In the genomic region with DNA sequence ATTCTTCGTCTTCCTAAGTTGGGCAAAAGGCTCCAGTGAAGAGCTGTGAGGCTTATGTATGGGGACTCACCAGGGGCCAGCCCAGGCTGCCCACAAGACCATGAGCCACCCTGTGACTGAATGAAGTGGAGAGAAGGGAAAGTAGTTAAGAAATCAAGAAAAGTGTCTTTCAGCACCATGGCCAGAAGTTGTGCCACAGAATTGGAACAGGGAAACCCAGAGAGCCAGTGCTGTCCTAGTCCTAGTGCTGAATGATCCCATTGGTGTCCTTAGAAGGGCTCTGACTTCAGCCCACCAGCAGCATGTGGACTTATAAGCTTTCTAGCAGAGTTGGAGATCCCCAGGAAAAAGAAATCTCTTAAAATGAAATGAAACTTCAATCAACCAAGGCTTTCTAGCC, we compare ENCODE assay signal across 8 cellular contexts. TPM values are rescaled to one million over a fixed set of nuclear protein-coding genes. Genes with fewer than 3 reads are reported as not detected.
DNase-seq lines count a peak whose midpoint lies in the region; TF ChIP-seq lines count a peak whose summit lies in the region.
"Had no signal": no experiment of that assay in that cellular context is flagged by ENCODE, and none has a peak within 500 bp of the region (broad histone marks: within the 10 kb centered on the region; RNA-seq: fewer than 3 reads in every experiment).

No MANE protein-coding gene starts in this region.

- no peaks in the 10 kb centered on the region for H4K20me1 ChIP-seq in fibroblast of lung (ENCODE audit: control insufficient read depth, extremely low read depth, insufficient read depth, low read length)

- peaks cover 3% of the 10 kb centered on the region for H3K4me1 ChIP-seq in fibroblast of lung (ENCODE audit: control insufficient read depth, extremely low read depth, insufficient read depth, low read length)
- no peaks in the 10 kb centered on the region for H3K4me1 ChIP-seq in effector memory CD4-positive, alpha-beta T cell (ENCODE audit: control insufficient read depth, insufficient read depth, low read length, poor library complexity, severe bottlenecking)

- DNase-seq in HK-2 (ENCODE audit: unreplicated experiment) (peak; percentile 20), RPMI7951 (ENCODE audit: low read depth) (peak; percentile 53), fibroblast of lung (ENCODE audit: low read depth in 2 of 2) (peak; percentile 69 to 70), progenitor cell of endocrine pancreas (ENCODE audit: low spot score, unreplicated experiment) (peak; percentile 28), GM10248 (ENCODE audit: extremely low spot score) (no peak), hippocampal formation (lab: John Stamatoyannopoulos, UW) (no peak)
- DNase-seq in effector memory CD4-positive, alpha-beta T cell, result no peak

- no peaks in the 10 kb centered on the region for H3K36me3 Mint-ChIP-seq in progenitor cell of endocrine pancreas (ENCODE audit: insufficient read depth)

- CTCF ChIA-PET in GM10248 (lab: Yijun Ruan, JAX), result interaction anchor here (1.0 to 3.9 kb wide), 5 partner anchors 8 to 61 kb away, joined by 3 to 13 read pairs (median 10); no protein-coding TSS in a partner anchor

- H3K4me3 Mint-ChIP-seq in progenitor cell of endocrine pancreas (ENCODE audit: low read depth), result no peak overlapping the region

- H2AFZ ChIP-seq in fibroblast of lung (ENCODE audit: low read length), result no peak overlapping the region

- POLR2A ChIA-PET in GM10248 (lab: Yijun Ruan, JAX), result no interaction called here

- H3K4me3 ChIP-seq in fibroblast of lung (replicated peaks in 1 of 4; ENCODE audit: control extremely low read depth in 1 of 4, insufficient read depth in 1 of 4, low read depth in 3 of 4, low read length in 4 of 4), result no peak overlapping the region
- no peak overlapping the region for H3K4me3 ChIP-seq in effector memory CD4-positive, alpha-beta T cell (ENCODE audit: insufficient read depth, low read depth, low read length, poor library complexity, severe bottlenecking)

- no peak overlapping the region for H3K9ac ChIP-seq in fibroblast of lung (ENCODE audit: insufficient read depth, low read length)

- TF ChIP-seq CTCF in fibroblast of lung (conservative IDR thresholded peaks at IDR 0.05 in 1 of 2, IDR thresholded peaks at IDR 0.05 in 1 of 2; ENCODE audit: low read depth in 1 of 2, low read length in 2 of 2) (no peak), progenitor cell of endocrine pancreas (IDR thresholded peaks at IDR 0.05; ENCODE audit: unreplicated experiment) (no peak), GM10248 (IDR thresholded peaks at IDR 0.05; ENCODE audit: control extremely low read depth, extremely low read depth, low read depth, missing control alignments) (no peak)

- no peak overlapping the region for H3K27ac Mint-ChIP-seq in progenitor cell of endocrine pancreas

- no peak overlapping the region for H3K4me2 ChIP-seq in fibroblast of lung (ENCODE audit: extremely low read depth, insufficient read depth, low read length)

- H3K27me3 Mint-ChIP-seq in progenitor cell of endocrine pancreas, result no peaks in the 10 kb centered on the region

- H3K9me3 ChIP-seq in fibroblast of lung (ENCODE audit: control insufficient read depth, insufficient read depth, low read depth, low read length), result no peaks in the 10 kb centered on the region
- no peaks in the 10 kb centered on the region for H3K9me3 ChIP-seq in effector memory CD4-positive, alpha-beta T cell (ENCODE audit: control insufficient read depth, low read length)

- no peaks in the 10 kb centered on the region for H3K4me1 Mint-ChIP-seq in progenitor cell of endocrine pancreas (ENCODE audit: low read depth)

- no peaks in the 10 kb centered on the region for H3K9me3 Mint-ChIP-seq in progenitor cell of endocrine pancreas (ENCODE audit: low read depth)

- H3K36me3 ChIP-seq in fibroblast of lung (ENCODE audit: control insufficient read depth, insufficient read depth, low read length), result no peaks in the 10 kb centered on the region
- H3K36me3 ChIP-seq in effector memory CD4-positive, alpha-beta T cell (ENCODE audit: control insufficient read depth, insufficient read depth, low read length), result no peaks in the 10 kb centered on the region

- no peaks in the 10 kb centered on the region for H3K79me2 ChIP-seq in fibroblast of lung (ENCODE audit: control insufficient read depth, insufficient read depth, low read length)

- no peaks in the 10 kb centered on the region for H3K27me3 ChIP-seq in fibroblast of lung (ENCODE audit: control insufficient read depth, insufficient read depth, low read length)
- H3K27me3 ChIP-seq in effector memory CD4-positive, alpha-beta T cell (replicated peaks; ENCODE audit: control insufficient read depth, insufficient read depth, low read length, poor library complexity, severe bottlenecking), result no peaks in the 10 kb centered on the region

- no peak overlapping the region for H3K27ac ChIP-seq in fibroblast of lung (ENCODE audit: insufficient read depth, low read length)
- H3K27ac ChIP-seq in effector memory CD4-positive, alpha-beta T cell (ENCODE audit: insufficient read depth, low read length, poor library complexity, severe bottlenecking), result no peak overlapping the region

RNA-seq across cellular contexts. Expression of gene CCSER2, which starts 37.0 kb away (rescaled TPM):
- total RNA-seq in RPMI7951 (2014; rRNA removed; shearing (Covaris generic)), result 14.5 and 16.9 TPM in 2 replicates
- total RNA-seq in fibroblast of lung (23.6 and 28.2 TPM in 2 replicates), progenitor cell of endocrine pancreas (44.9 and 49.6 TPM in 2 replicates)
- polyA plus RNA-seq in fibroblast of lung, result 60.1 and 65.4 TPM in 2 replicates
- polyA plus RNA-seq in fibroblast of lung (2012), result 31.7 and 33.5 TPM in 2 replicates
- polyA minus RNA-seq in fibroblast of lung (ENCODE audit: low replicate concordance), result 16.9 and 24.8 TPM in 2 replicates

RNA-seq across cellular contexts. Expression of gene RGR, which starts 46.5 kb away (rescaled TPM):
- total RNA-seq in RPMI7951 (2014; rRNA removed; shearing (Covaris generic)), result not detected in 2 replicates
- not detected in 2 replicates for total RNA-seq in fibroblast of lung
- not detected in 2 replicates for polyA plus RNA-seq in fibroblast of lung
- polyA plus RNA-seq in fibroblast of lung (2012), result not detected in 2 replicates
- not detected in 2 replicates for polyA minus RNA-seq in fibroblast of lung (ENCODE audit: low replicate concordance)
- total RNA-seq in progenitor cell of endocrine pancreas, result not detected in 2 replicates
- total RNA-seq: mononuclear cell had no signal

RNA-seq across cellular contexts. Expression of gene LRIT1, which starts 50.0 kb away (rescaled TPM):
- not detected in 2 replicates for total RNA-seq in RPMI7951 (2014; rRNA removed; shearing (Covaris generic))
- total RNA-seq in fibroblast of lung (not detected in 2 replicates), progenitor cell of endocrine pancreas (not detected in 2 replicates)
- not detected in 2 replicates for polyA plus RNA-seq in fibroblast of lung
- polyA plus RNA-seq in fibroblast of lung (2012), result not detected in 2 replicates
- polyA minus RNA-seq in fibroblast of lung (ENCODE audit: low replicate concordance), result not detected in 2 replicates
- total RNA-seq: mononuclear cell had no signal

Comparison
In these comparisons a context has a peak if more than half of its experiments do, and no peak if none do; other contexts are left out.
1. DNase-seq: peak in HK-2 (single experiment), RPMI7951 (single experiment), fibroblast of lung (2 of 2) and progenitor cell of endocrine pancreas (single experiment); none in GM10248 (single experiment), hippocampal formation (0 of 2) and effector memory CD4-positive, alpha-beta T cell (0 of 3).